Comparison of ENCODE assay signal across 36 cellular contexts in genomic region chr7:156680281-156680680, GRCh38. TPM values are rescaled to one million over a fixed set of nuclear protein-coding genes. Genes with fewer than 3 reads are reported as not detected.
DNase-seq lines count a peak whose midpoint lies in the region; ATAC-seq and TF ChIP-seq lines count a peak whose summit lies in the region.
"Had no signal": no experiment of that assay in that cellular context is flagged by ENCODE, and none has a peak within 500 bp of the region (broad histone marks: within the 10 kb centered on the region; RNA-seq: fewer than 3 reads in every experiment).

No MANE protein-coding gene starts in this region.

- DNase-seq in MCF 10A (ENCODE audit: unreplicated experiment) (no peak), breast epithelium (ENCODE audit: low spot score in 2 of 2) (no peak), astrocyte of the hippocampus (ENCODE audit: low read depth, low spot score) (peak; percentile 55), fibroblast of villous mesenchyme (ENCODE audit: low read depth) (peak; percentile 39), occipital lobe (lab: John Stamatoyannopoulos, UW) (no peak), NCI-H345 treated with DMSO at 0.1 percent for 48 hours (lab: John Stamatoyannopoulos, UW; ENCODE audit: unreplicated experiment) (no peak), lower leg skin (ENCODE audit: low spot score in 2 of 2) (no peak)
- DNase-seq in stimulated activated effector memory CD8-positive, alpha-beta T cell treated with anti-CD3 and anti-CD28 coated beads, Interleukin-12 subunit alpha, Interleukin-12 subunit beta, amount 100 ng/mL, for 72 hours (ENCODE audit: low spot score in 2 of 2), result no peak
- DNase-seq: activated CD4-positive, alpha-beta T cell treated with anti-CD3 and anti-CD28 coated beads for 36 hours; activated CD8-positive, alpha-beta memory T cell treated with anti-CD3 and anti-CD28 coated beads, Interleukin-2, amount 50 U/mL, for 48 hours; activated CD8-positive, alpha-beta T cell treated with anti-CD3 and anti-CD28 coated beads for 36 hours; activated naive CD4-positive, alpha-beta T cell treated with anti-CD3 and anti-CD28 coated beads, Interleukin-2, amount 50 U/mL, for 16 hours; AML-193; Calu3; caudate nucleus; CD4-positive, CD25-positive, alpha-beta regulatory T cell; endodermal cell; left colon; NCI-H2029; NCI-H526 treated with DMSO at 0.1 percent for 48 hours; pancreas; Right ventricle myocardium superior; spleen; stimulated activated CD4-positive, alpha-beta T cell treated with anti-CD3 and anti-CD28 coated beads, Interleukin-2, amount 100 ng/mL, for 24 hours; stimulated activated CD8-positive, alpha-beta memory T cell treated with anti-CD3 and anti-CD28 coated beads, Interleukin-4, amount 100 ng/mL, for 48 hours; stomach; T-helper 9 cell; thyroid gland; uterus had no signal

- no peaks in the 10 kb centered on the region for H3K4me1 ChIP-seq in breast epithelium
- H3K4me1 ChIP-seq: pancreas, right atrium auricular region, spleen, uterus had no signal

- no peaks in the 10 kb centered on the region for H3K9me3 ChIP-seq in breast epithelium
- H3K9me3 ChIP-seq: pancreas, right atrium auricular region, spleen, stomach, thyroid gland, uterus had no signal

- POLR2A ChIA-PET in MCF 10A (lab: Yijun Ruan, JAX), result interaction anchor here (0.7 kb wide), 1 partner anchor 17 kb away, joined by 3 read pairs; no protein-coding TSS in a partner anchor

- WGBS in lower leg skin, 2 donors, result 59 to 60% methylated on average over 1 of the region's 1 CpG

- TF ChIP-seq CTCF in MCF 10A (IDR thresholded peaks at IDR 0.05; ENCODE audit: unreplicated experiment) (no peak), breast epithelium (IDR thresholded peaks at IDR 0.05) (no peak), fibroblast of villous mesenchyme (IDR thresholded peaks at IDR 0.05; ENCODE audit: insufficient read depth, low read depth, low read length) (no peak), lower leg skin (IDR thresholded peaks at IDR 0.05) (no peak)

- H3K4me1 Mint-ChIP-seq in MCF 10A (ENCODE audit: insufficient read depth, unreplicated experiment), result no peaks in the 10 kb centered on the region
- H3K4me1 Mint-ChIP-seq in stimulated activated effector memory CD8-positive, alpha-beta T cell treated with anti-CD3 and anti-CD28 coated beads, Interleukin-12 subunit alpha, Interleukin-12 subunit beta, amount 100 ng/mL, for 72 hours, result no peaks in the 10 kb centered on the region
- H3K4me1 Mint-ChIP-seq: activated CD4-positive, alpha-beta T cell treated with anti-CD3 and anti-CD28 coated beads for 36 hours; CD4-positive, CD25-positive, alpha-beta regulatory T cell; endodermal cell; memory B cell; neural crest cell had no signal

- CTCF ChIA-PET in MCF 10A (lab: Yijun Ruan, JAX), result no interaction called here

- H3K27me3 Mint-ChIP-seq in MCF 10A (ENCODE audit: insufficient read depth, unreplicated experiment), result no peaks in the 10 kb centered on the region
- H3K27me3 Mint-ChIP-seq: activated CD4-positive, alpha-beta T cell treated with anti-CD3 and anti-CD28 coated beads for 36 hours; activated CD8-positive, alpha-beta T cell treated with anti-CD3 and anti-CD28 coated beads for 36 hours; CD4-positive, CD25-positive, alpha-beta regulatory T cell; dendritic cell treated with granulocyte-macrophage colony-stimulating factor and Interleukin-4, amounts not matched to agents 40 ng/mL and 50 ng/mL, for 4 days; memory B cell had no signal

- no TSS peak for BruUV-seq in MCF 10A (replicated peaks; lab: Mats Ljungman, UMichigan)

- TF ChIP-seq POLR2A in breast epithelium (IDR thresholded peaks at IDR 0.05) (no peak), lower leg skin (IDR thresholded peaks at IDR 0.05) (no peak)

- no peaks in the 10 kb centered on the region for H3K36me3 ChIP-seq in breast epithelium
- H3K36me3 ChIP-seq: uterus had no signal

- peak overlapping the region; percentile 25 for H3K27ac Mint-ChIP-seq in MCF 10A (ENCODE audit: low read depth, unreplicated experiment)
- H3K27ac Mint-ChIP-seq in stimulated activated effector memory CD8-positive, alpha-beta T cell treated with anti-CD3 and anti-CD28 coated beads, Interleukin-12 subunit alpha, Interleukin-12 subunit beta, amount 100 ng/mL, for 72 hours, result peak overlapping the region; percentile 76
- H3K27ac Mint-ChIP-seq: activated CD4-positive, alpha-beta T cell treated with anti-CD3 and anti-CD28 coated beads for 36 hours; activated CD8-positive, alpha-beta T cell treated with anti-CD3 and anti-CD28 coated beads for 36 hours; activated T-helper 2 cell treated with anti-CD3 and anti-CD28 coated beads, Interferon-gamma antibody, Interleukin-2, Interleukin-4, amounts not matched to agents 10 μg/mL and 5 μg/mL and 100 μg/mL, durations not matched to agents 14 hours and 24 hours and 36 hours; dendritic cell treated with granulocyte-macrophage colony-stimulating factor and Interleukin-4, amounts not matched to agents 40 ng/mL and 50 ng/mL, for 4 days; endodermal cell; memory B cell had no signal

- H3K4me3 ChIP-seq in breast epithelium (no peak overlapping the region), fibroblast of villous mesenchyme (ENCODE audit: low read depth, low read length) (no peak overlapping the region), lower leg skin (ENCODE audit: low read depth, poor library complexity, severe bottlenecking) (no peak overlapping the region)
- H3K4me3 ChIP-seq: hepatocyte, pancreas, right atrium auricular region, spleen, stomach, thyroid gland, uterus had no signal

- no peak overlapping the region for H3K4me3 Mint-ChIP-seq in MCF 10A (ENCODE audit: unreplicated experiment)
- no peak overlapping the region for H3K4me3 Mint-ChIP-seq in stimulated activated effector memory CD8-positive, alpha-beta T cell treated with anti-CD3 and anti-CD28 coated beads, Interleukin-12 subunit alpha, Interleukin-12 subunit beta, amount 100 ng/mL, for 72 hours
- H3K4me3 Mint-ChIP-seq: activated CD4-positive, alpha-beta T cell treated with anti-CD3 and anti-CD28 coated beads for 36 hours; activated CD8-positive, alpha-beta T cell treated with anti-CD3 and anti-CD28 coated beads for 36 hours; CD4-positive, CD25-positive, alpha-beta regulatory T cell; dendritic cell treated with granulocyte-macrophage colony-stimulating factor and Interleukin-4, amounts not matched to agents 40 ng/mL and 50 ng/mL, for 4 days; endodermal cell; memory B cell; neural crest cell had no signal

- H3K27me3 ChIP-seq in breast epithelium, result no peaks in the 10 kb centered on the region
- H3K27me3 ChIP-seq: hepatocyte, pancreas, right atrium auricular region, spleen, stomach, thyroid gland, uterus had no signal

- ATAC-seq in stimulated activated effector memory CD8-positive, alpha-beta T cell treated with anti-CD3 and anti-CD28 coated beads, Interleukin-12 subunit alpha, Interleukin-12 subunit beta, amount 100 ng/mL, for 72 hours, result no peak
- ATAC-seq: activated CD4-positive, alpha-beta T cell treated with anti-CD3 and anti-CD28 coated beads for 36 hours; activated CD8-positive, alpha-beta T cell treated with anti-CD3 and anti-CD28 coated beads for 36 hours; left colon; pancreas had no signal

- intact Hi-C loops in MCF 10A (cut with micrococcal nuclease), result no loop called here
- intact Hi-C loops in breast epithelium (cut with DNase I; ENCODE audit: low total_unique reads), result no loop called here
- intact Hi-C loops in lower leg skin (cut with DNase I; ENCODE audit: low total_unique reads), result no loop called here

- H3K27ac ChIP-seq in breast epithelium, result no peak overlapping the region
- H3K27ac ChIP-seq: hepatocyte, pancreas, right atrium auricular region, spleen, stomach, thyroid gland, uterus had no signal

- no peaks in the 10 kb centered on the region for H3K9me3 Mint-ChIP-seq in MCF 10A (ENCODE audit: unreplicated experiment)
- H3K9me3 Mint-ChIP-seq in stimulated activated effector memory CD8-positive, alpha-beta T cell treated with anti-CD3 and anti-CD28 coated beads, Interleukin-12 subunit alpha, Interleukin-12 subunit beta, amount 100 ng/mL, for 72 hours, result no peaks in the 10 kb centered on the region
- H3K9me3 Mint-ChIP-seq: activated CD8-positive, alpha-beta T cell treated with anti-CD3 and anti-CD28 coated beads for 36 hours; activated T-helper 2 cell treated with anti-CD3 and anti-CD28 coated beads, Interferon-gamma antibody, Interleukin-2, Interleukin-4, amounts not matched to agents 10 μg/mL and 5 μg/mL and 100 μg/mL, durations not matched to agents 14 hours and 24 hours and 36 hours; CD4-positive, CD25-positive, alpha-beta regulatory T cell; dendritic cell treated with granulocyte-macrophage colony-stimulating factor and Interleukin-4, amounts not matched to agents 40 ng/mL and 50 ng/mL, for 4 days; endodermal cell; memory B cell; neural crest cell had no signal

- peaks cover 87% of the 10 kb centered on the region for H3K36me3 Mint-ChIP-seq in MCF 10A (ENCODE audit: insufficient read depth, unreplicated experiment)
- H3K36me3 Mint-ChIP-seq in stimulated activated effector memory CD8-positive, alpha-beta T cell treated with anti-CD3 and anti-CD28 coated beads, Interleukin-12 subunit alpha, Interleukin-12 subunit beta, amount 100 ng/mL, for 72 hours, result peaks cover 50% of the 10 kb centered on the region

RNA-seq across cellular contexts. Expression of gene RNF32, which starts 39.7 kb away (rescaled TPM):
- 3.0 and 3.6 TPM in 2 replicates for total RNA-seq in MCF 10A (2022)
- 1 to 10 TPM in 2 of 3 donors, under 1 TPM in 1; 0.98 to 2.9 (median 1.3) TPM for total RNA-seq in breast epithelium
- total RNA-seq in fibroblast of villous mesenchyme, result 0.43 and 0.97 TPM in 2 replicates
- 2.2 TPM for total RNA-seq in occipital lobe
- 1 to 10 TPM in 2 of 4 donors, under 1 TPM in 2; 0.30 to 4.2 (median 1.5) TPM for total RNA-seq in lower leg skin
- total RNA-seq: A172 had no signal

Comparison
In these comparisons a context has a peak if more than half of its experiments do, and no peak if none do; other contexts are left out.
1. DNase-seq: peak in astrocyte of the hippocampus (single experiment) and fibroblast of villous mesenchyme (single experiment); none in MCF 10A (single experiment), breast epithelium (0 of 2), stimulated activated effector memory CD8-positive, alpha-beta T cell treated with anti-CD3 and anti-CD28 coated beads, Interleukin-12 subunit alpha, Interleukin-12 subunit beta, amount 100 ng/mL, for 72 hours (0 of 2), occipital lobe (single experiment), NCI-H345 treated with DMSO at 0.1 percent for 48 hours (single experiment) and lower leg skin (0 of 2).